14 cellular contexts compared by ENCODE assay signal in genomic region chr17:29740017-29740416, GRCh38.
A peak's percentile ranks its signal among the peaks of the same experiment; 100 is the strongest.
DNase-seq lines count a peak whose midpoint lies in the region; ATAC-seq and TF ChIP-seq lines count a peak whose summit lies in the region.
"Had no signal": no experiment of that assay in that cellular context is flagged by ENCODE, and none has a peak within 500 bp of the region (broad histone marks: within the 10 kb centered on the region; RNA-seq: fewer than 3 reads in every experiment).

No MANE protein-coding gene starts in this region.

- no peak for TF ChIP-seq POLR2A in IMR-90 (IDR thresholded peaks at IDR 0.05; ENCODE audit: low read depth, low read length)
- no peak for TF ChIP-seq POLR2A in esophagus muscularis mucosa (IDR thresholded peaks at IDR 0.05; ENCODE audit: low read depth)

- H2AK9ac ChIP-seq in IMR-90 (replicated peaks; ENCODE audit: low read depth, low read length, poor library complexity) = no peak overlapping the region

- peak overlapping the region; percentile 38 for H3K18ac ChIP-seq in IMR-90 (ENCODE audit: low read depth, low read length)

- H3K4me1 Mint-ChIP-seq in naive thymus-derived CD8-positive, alpha-beta T cell = peaks cover 22 to 70% (median 64%) of the 10 kb centered on the region in 4 donors

- no peak overlapping the region for H3K4me3 ChIP-seq in IMR-90 (ENCODE audit: insufficient read depth, low read depth, low read length)
- peak overlapping the region in 1 of 4 donors; percentile 9 for H3K4me3 ChIP-seq in esophagus muscularis mucosa

- no peak overlapping the region for H4K91ac ChIP-seq in IMR-90 (ENCODE audit: insufficient read depth, low read depth, low read length)

- peak overlapping the region; percentile 73 for H4K5ac ChIP-seq in IMR-90 (ENCODE audit: low read depth, low read length)

- peaks cover 6% of the 10 kb centered on the region; the same call in 1 of the 2 replicates for H4K20me1 ChIP-seq in IMR-90 (ENCODE audit: insufficient read depth, low read length)

- ATAC-seq in IMR-90 (ENCODE audit: low read depth) = no peak
- peak; percentile 50 to 56 for ATAC-seq in naive thymus-derived CD8-positive, alpha-beta T cell
- ATAC-seq: activated naive CD4-positive, alpha-beta T cell treated with anti-CD3 and anti-CD28 coated beads, Interleukin-2, amount 50 U/mL, for 72 hours had no signal

- intact Hi-C loops in IMR-90 (cut with micrococcal nuclease) = no loop called here
- intact Hi-C loops in esophagus muscularis mucosa (cut with DNase I) = no loop called here

- CTCF ChIA-PET in IMR-90 (lab: Yijun Ruan, JAX) = interaction anchor here (0.6 kb wide), 1 partner anchor 29 kb away, joined by 3 read pairs; no protein-coding TSS in a partner anchor

- DNase-seq in ACHN = peak; percentile 19
- DNase-seq in IMR-90 = no peak
- no peak for DNase-seq in esophagus muscularis mucosa (ENCODE audit: extremely low spot score)
- DNase-seq in naive thymus-derived CD8-positive, alpha-beta T cell = peak in 1 of 10 donors; percentile 23
- no peak for DNase-seq in putamen (ENCODE audit: low spot score)
- DNase-seq in RKO (ENCODE audit: low spot score) = no peak
- no peak for DNase-seq in DMS 273 (lab: John Stamatoyannopoulos, UW; ENCODE audit: unreplicated experiment)
- no peak for DNase-seq in activated gamma-delta T cell (lab: John Stamatoyannopoulos, UW)
- DNase-seq: activated CD4-positive, alpha-beta T cell treated with anti-CD3 and anti-CD28 coated beads, Interleukin-2, amount 50 U/mL, for 4 hours; AML-193; HCEC 1CT; NCI-H345; T-helper 9 cell had no signal

- H3K4ac ChIP-seq in IMR-90 (ENCODE audit: low read depth, low read length) = peak overlapping the region; percentile 3

- peaks cover 0 to 19% (median 2%) of the 10 kb centered on the region in 3 donors for H3K36me3 Mint-ChIP-seq in naive thymus-derived CD8-positive, alpha-beta T cell

- no peak overlapping the region for H2AFZ ChIP-seq in IMR-90 (replicated peaks; ENCODE audit: low read length, poor library complexity)

- no peaks in the 10 kb centered on the region for H3K27me3 ChIP-seq in IMR-90 (ENCODE audit: control insufficient read depth, insufficient read depth, low read length)
- no peaks in the 10 kb centered on the region for H3K27me3 ChIP-seq in esophagus muscularis mucosa

- peak overlapping the region; percentile 32 for H3K4me2 ChIP-seq in IMR-90 (ENCODE audit: low read depth, low read length)

- no peaks in the 10 kb centered on the region for H3K9me1 ChIP-seq in IMR-90 (ENCODE audit: insufficient read depth, low read length)

- H3K56ac ChIP-seq in IMR-90 (ENCODE audit: extremely low read depth, insufficient read depth, low read length) = no peak overlapping the region

- TF ChIP-seq RAD21 in IMR-90 (IDR thresholded peaks at IDR 0.05; ENCODE audit: low read length) = no peak

- H2BK20ac ChIP-seq in IMR-90 (ENCODE audit: low read depth, low read length) = no peak overlapping the region

- H3K9me3 Mint-ChIP-seq in naive thymus-derived CD8-positive, alpha-beta T cell = no peaks in the 10 kb centered on the region
- H3K9me3 Mint-ChIP-seq: activated naive CD4-positive, alpha-beta T cell treated with anti-CD3 and anti-CD28 coated beads, Interleukin-2, amount 50 U/mL, for 72 hours had no signal

- peak overlapping the region in 8 of 10 donors; percentile 14 to 67 (median 47) for H3K4me3 Mint-ChIP-seq in naive thymus-derived CD8-positive, alpha-beta T cell

- H3K9me3 ChIP-seq in IMR-90 (ENCODE audit: control insufficient read depth, insufficient read depth, low read length) = no peaks in the 10 kb centered on the region
- H3K9me3 ChIP-seq in esophagus muscularis mucosa = no peaks in the 10 kb centered on the region

- in situ Hi-C loops in ACHN (cut with HindIII; ENCODE audit: low pct_ligation_motif_present, low pct_unique_long_range_greater_than_20kb, low sequenced_read_pairs) = no loop called here
- in situ Hi-C loops in IMR-90 (cut with MboI; ENCODE audit: low sequenced_read_pairs) = no loop called here

- peak overlapping the region; percentile 36; the same call in 1 of the 2 replicates for H3K23ac ChIP-seq in IMR-90 (ENCODE audit: low read depth, low read length)

- peak overlapping the region; percentile 56 for H2AK5ac ChIP-seq in IMR-90 (ENCODE audit: low read depth, low read length)

- H3K4me1 ChIP-seq in IMR-90 (ENCODE audit: control insufficient read depth, insufficient read depth, low read length) (peaks cover 15% of the 10 kb centered on the region), esophagus muscularis mucosa (peaks cover 30 to 34% (median 31%) of the 10 kb centered on the region in 4 donors)

- WGBS in IMR-90 (ENCODE audit: extremely low coverage in 2 of 2, insufficient read length in 1 of 2), 2 experiments = 50% methylated on average over 1 of the region's 4 CpGs; no CpG with 5 or more reads in 1 of the 2 experiments
- 65% methylated on average over 4 of the region's 4 CpGs for WGBS in esophagus muscularis mucosa

- H2BK5ac ChIP-seq in IMR-90 (ENCODE audit: low read depth, low read length, poor library complexity, severe bottlenecking) = no peak overlapping the region

- peaks cover 0 to 10% of the 10 kb centered on the region in 2 experiments; a peak in 2 of 4 replicates for H3K79me1 ChIP-seq in IMR-90 (ENCODE audit: low read depth in 1 of 2, low read length in 2 of 2)

- H3K9ac ChIP-seq in IMR-90 (ENCODE audit: low read depth, low read length) = peak overlapping the region; percentile 16; the same call in 1 of the 2 replicates

- H3K27me3 Mint-ChIP-seq in naive thymus-derived CD8-positive, alpha-beta T cell = no peaks in the 10 kb centered on the region

- POLR2A ChIA-PET in IMR-90 (lab: Charles Lee; ENCODE audit: unreplicated experiment) = no interaction called here
- POLR2A ChIA-PET in naive thymus-derived CD8-positive, alpha-beta T cell (lab: Charles Lee) = interaction anchor here (0.6 to 1.0 kb wide), 2 partner anchors 10 to 38 kb away, joined by 3 read pairs; no protein-coding TSS in a partner anchor

- dilution Hi-C loops in IMR-90 (cut with HindIII; ENCODE audit: low sequenced_read_pairs, unreplicated experiment) = no loop called here

- H4K8ac ChIP-seq in IMR-90 (ENCODE audit: low read depth in 2 of 2, low read length in 2 of 2) = peak overlapping the region; percentile 18 to 66; a peak in 2 of 4 replicates

- TF ChIP-seq CTCF in IMR-90 (conservative IDR thresholded peaks at IDR 0.05; ENCODE audit: low read depth, low read length) (no peak), esophagus muscularis mucosa (IDR thresholded peaks at IDR 0.05) (no peak)

- peak overlapping the region; percentile 79 to 91 (median 87) for H3K27ac Mint-ChIP-seq in naive thymus-derived CD8-positive, alpha-beta T cell

- no peak overlapping the region for H2BK120ac ChIP-seq in IMR-90 (ENCODE audit: low read depth, low read length)

- BruUV-seq in IMR-90 (replicated peaks; lab: Mats Ljungman, UMichigan) = no TSS peak

- H3K27ac ChIP-seq in IMR-90 (ENCODE audit: insufficient read depth, low read length) (peak overlapping the region; percentile 13; the same call in 1 of the 2 replicates), esophagus muscularis mucosa (replicated peaks in 1 of 4) (peak overlapping the region in 3 of 4 donors; percentile 37 to 49 (median 39))

- TF ChIP-seq EP300 in esophagus muscularis mucosa (IDR thresholded peaks at IDR 0.05) = no peak

- H3K36me3 ChIP-seq in IMR-90 (ENCODE audit: control insufficient read depth, insufficient read depth, low read length) (peaks cover 2% of the 10 kb centered on the region; the same call in 1 of the 2 replicates), esophagus muscularis mucosa (peaks cover 0 to 4% (median 0%) of the 10 kb centered on the region in 4 donors)

- H2BK15ac ChIP-seq in IMR-90 (ENCODE audit: low read depth, low read length) = no peak overlapping the region

- H3K14ac ChIP-seq in IMR-90 (replicated peaks; ENCODE audit: low read depth, low read length) = no peak overlapping the region; the same call in 1 of the 2 replicates

TF ChIP-seq in IMR-90, 13 proteins besides CTCF, POLR2A, EP300 and RAD21:
- TF ChIP-seq MAZ (IDR thresholded peaks at IDR 0.05; ENCODE audit: borderline replicate concordance, low read depth, low read length) = no peak
- TF ChIP-seq MAFK (IDR thresholded peaks at IDR 0.05; ENCODE audit: low read depth, low read length) = no peak
- no peak for TF ChIP-seq ELK1 (IDR thresholded peaks at IDR 0.05; ENCODE audit: borderline replicate concordance, low read depth, low read length)
- no peak for TF ChIP-seq SMC3 (IDR thresholded peaks at IDR 0.05; ENCODE audit: low read depth, low read length)
- TF ChIP-seq MXI1 (IDR thresholded peaks at IDR 0.05; ENCODE audit: borderline replicate concordance, low read depth, low read length) = no peak
- TF ChIP-seq NFE2L2 (IDR thresholded peaks at IDR 0.05; ENCODE audit: low read depth, low read length) = no peak
- no peak for TF ChIP-seq RCOR1 (IDR thresholded peaks at IDR 0.05; ENCODE audit: insufficient replicate concordance, low read length)
- no peak for TF ChIP-seq FOS (IDR thresholded peaks at IDR 0.05; ENCODE audit: low read depth, low read length)
- TF ChIP-seq USF2 (IDR thresholded peaks at IDR 0.05; ENCODE audit: low read depth, low read length) = no peak
- no peak for TF ChIP-seq CHD1 (IDR thresholded peaks at IDR 0.05; ENCODE audit: low read depth, low read length)
- no peak for TF ChIP-seq CEBPB (IDR thresholded peaks at IDR 0.05; ENCODE audit: low read depth, low read length)
- no peak for TF ChIP-seq BHLHE40 (IDR thresholded peaks at IDR 0.05; ENCODE audit: low read depth, low read length)
- no peak for TF ChIP-seq RFX5 (IDR thresholded peaks at IDR 0.05; ENCODE audit: low read depth, low read length)
